Comparison of ENCODE assay signal across 14 cellular contexts in the genomic region with DNA sequence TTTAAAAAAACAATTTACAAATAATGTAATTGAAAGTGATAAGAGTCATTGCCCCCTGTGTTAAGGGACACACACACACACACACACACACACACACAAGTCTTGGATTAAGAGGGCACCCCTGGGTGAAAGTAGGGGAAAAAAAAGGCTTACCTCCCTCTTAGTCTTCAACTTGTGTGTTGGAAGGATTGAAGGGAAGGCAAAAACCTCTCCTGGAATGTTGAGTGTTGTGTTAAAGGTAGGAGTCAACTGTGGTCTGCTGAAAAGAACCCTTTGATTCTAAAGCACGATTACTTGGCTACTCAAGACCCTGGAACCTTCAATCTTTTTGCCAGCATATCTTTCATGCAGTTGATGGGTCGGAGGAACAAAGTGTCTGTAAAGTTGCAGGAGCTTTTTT. TPM values are rescaled to one million over a fixed set of nuclear protein-coding genes. Genes with fewer than 3 reads are reported as not detected.
DNase-seq lines count a peak whose midpoint lies in the region; ATAC-seq and TF ChIP-seq lines count a peak whose summit lies in the region.
"Had no signal": no experiment of that assay in that cellular context is flagged by ENCODE, and none has a peak within 500 bp of the region (broad histone marks: within the 10 kb centered on the region; RNA-seq: fewer than 3 reads in every experiment).

No MANE protein-coding gene starts in this region.

- H3K79me2 ChIP-seq in trophoblast cell (ENCODE audit: control insufficient read depth, insufficient read depth, low read length, poor library complexity) = peaks cover 4% of the 10 kb centered on the region
- peaks cover 27% of the 10 kb centered on the region for H3K79me2 ChIP-seq in SK-N-SH (ENCODE audit: insufficient read depth)

- no peak for TF ChIP-seq EP300 in SK-N-SH (IDR thresholded peaks at IDR 0.05; ENCODE audit: borderline replicate concordance in 1 of 2, low read depth in 1 of 2, low read length in 1 of 2)

- H3F3A ChIP-seq in SK-N-SH (replicated peaks; ENCODE audit: insufficient read depth) = peaks cover 5% of the 10 kb centered on the region

- H2AFZ ChIP-seq in trophoblast cell (ENCODE audit: insufficient read depth, low read length, poor library complexity) (no peak overlapping the region), SK-N-SH (ENCODE audit: low read depth) (no peak overlapping the region)

- H3K9me3 ChIP-seq in left ventricle myocardium inferior (replicated peaks) (no peaks in the 10 kb centered on the region), trophoblast cell (ENCODE audit: insufficient read depth, low read depth, low read length) (no peaks in the 10 kb centered on the region), SK-N-SH (no peaks in the 10 kb centered on the region)
- H3K9me3 ChIP-seq: adrenal gland had no signal

- H3K18ac ChIP-seq in trophoblast cell (ENCODE audit: low read length) = no peak overlapping the region

- H3K9ac ChIP-seq in trophoblast cell (ENCODE audit: low read length) (no peak overlapping the region), SK-N-SH (no peak overlapping the region)

- TF ChIP-seq RAD21 in SK-N-SH (IDR thresholded peaks at IDR 0.05; ENCODE audit: low read length) = no peak

- H4K20me1 ChIP-seq in SK-N-SH (ENCODE audit: insufficient read depth) = no peaks in the 10 kb centered on the region; the same call in 1 of the 2 replicates

- CTCF ChIA-PET in SK-N-SH (lab: Yijun Ruan, JAX) = no interaction called here

- no peak overlapping the region for H2BK120ac ChIP-seq in trophoblast cell (ENCODE audit: insufficient read depth, low read length, poor library complexity)

- no peak overlapping the region for H4K91ac ChIP-seq in trophoblast cell (ENCODE audit: low read depth, low read length)

- WGBS in trophoblast cell (ENCODE audit: extremely low coverage, insufficient coverage, insufficient read length) = no CpG with 5 or more reads among the region's 2 CpGs
- 87% methylated on average over 2 of the region's 2 CpGs for WGBS in SK-N-SH (ENCODE audit: low lambda C conversion rate)

- H4K8ac ChIP-seq in trophoblast cell (ENCODE audit: low read depth, low read length) = no peak overlapping the region

- H3K4me2 ChIP-seq in trophoblast cell (ENCODE audit: low read length) (peak overlapping the region; percentile 32), SK-N-SH (no peak overlapping the region)

- no peak overlapping the region for H2BK12ac ChIP-seq in trophoblast cell (ENCODE audit: low read length)

- H3K14ac ChIP-seq in trophoblast cell (ENCODE audit: low read length) = no peak overlapping the region

- ATAC-seq in Right ventricle myocardium inferior = no peak

- no peak overlapping the region for H3K23ac ChIP-seq in trophoblast cell (ENCODE audit: low read length)

- H2BK5ac ChIP-seq in trophoblast cell (ENCODE audit: low read depth, low read length, poor library complexity) = no peak overlapping the region

- TF ChIP-seq CTCF in left ventricle myocardium inferior (IDR thresholded peaks at IDR 0.05; ENCODE audit: borderline replicate concordance) (no peak), foreskin fibroblast (IDR thresholded peaks at IDR 0.05; ENCODE audit: low read depth, low read length) (no peak), SK-N-SH (IDR thresholded peaks at IDR 0.05) (no peak)

- H4K12ac ChIP-seq in trophoblast cell (ENCODE audit: low read depth, low read length) = no peak overlapping the region

- H3K36me3 ChIP-seq in left ventricle myocardium inferior (peaks cover 5% of the 10 kb centered on the region), trophoblast cell (ENCODE audit: control insufficient read depth in 1 of 2, insufficient read depth in 2 of 2, low read length in 2 of 2) (peaks cover 3 to 7% of the 10 kb centered on the region in 2 experiments), SK-N-SH (replicated peaks in 1 of 2; ENCODE audit: control insufficient read depth in 1 of 2, insufficient read depth in 2 of 2, low read length in 1 of 2) (peaks cover 3 to 20% of the 10 kb centered on the region in 2 experiments)
- H3K36me3 ChIP-seq: adrenal gland had no signal

- DNase-seq in left ventricle myocardium inferior (no peak), Right ventricle myocardium inferior (ENCODE audit: missing footprints) (no peak), foreskin fibroblast (no peak), trophoblast cell (no peak), NCI-H1105 treated with DMSO at 0.1 percent for 48 hours (lab: John Stamatoyannopoulos, UW) (no peak), SK-N-SH (no peak), OCI-M1 (lab: John Stamatoyannopoulos, UW) (no peak), cerebellar nuclear complex (lab: John Stamatoyannopoulos, UW) (no peak)
- DNase-seq: adrenal gland; DND-41; occipital lobe; stimulated activated CD4-positive, alpha-beta T cell treated with anti-CD3 and anti-CD28 coated beads, Interleukin-2, amount 100 ng/mL, for 24 hours; stimulated activated naive CD4-positive, alpha-beta T cell treated with Interleukin-2 at 50 U/mL for 16 hours had no signal

- no peaks in the 10 kb centered on the region; the same call in 1 of the 2 replicates for H3K9me2 ChIP-seq in SK-N-SH

- POLR2A ChIA-PET in SK-N-SH (lab: Yijun Ruan, JAX) = no interaction called here

- no peaks in the 10 kb centered on the region for H3K79me1 ChIP-seq in trophoblast cell (ENCODE audit: low read length)

- H3K4me3 ChIP-seq in left ventricle myocardium inferior (peak overlapping the region; percentile 82), foreskin fibroblast (ENCODE audit: low read depth in 1 of 2, low read length in 2 of 2) (peak overlapping the region; percentile 30 to 94), trophoblast cell (ENCODE audit: low read depth, low read length) (no peak overlapping the region), SK-N-SH (ENCODE audit: low read depth in 2 of 2, low read length in 1 of 2) (no peak overlapping the region)

- H3K4ac ChIP-seq in trophoblast cell (ENCODE audit: low read depth, low read length) = no peak overlapping the region

- no peaks in the 10 kb centered on the region for H3K27me3 ChIP-seq in left ventricle myocardium inferior (ENCODE audit: low read depth)
- no peaks in the 10 kb centered on the region for H3K27me3 ChIP-seq in trophoblast cell (ENCODE audit: insufficient read depth, low read length)
- no peaks in the 10 kb centered on the region for H3K27me3 ChIP-seq in SK-N-SH (ENCODE audit: insufficient read depth)
- H3K27me3 ChIP-seq: adrenal gland had no signal

- H3K4me1 ChIP-seq in left ventricle myocardium inferior = peaks cover 67% of the 10 kb centered on the region
- no peaks in the 10 kb centered on the region for H3K4me1 ChIP-seq in trophoblast cell (ENCODE audit: control insufficient read depth in 1 of 2, insufficient read depth in 2 of 2, low read length in 2 of 2)
- peaks cover 4 to 14% of the 10 kb centered on the region in 2 experiments; a peak in 1 of 4 replicates for H3K4me1 ChIP-seq in SK-N-SH (ENCODE audit: control insufficient read depth in 1 of 2, insufficient read depth in 2 of 2, low read depth in 1 of 2, low read length in 1 of 2)

- H2AK5ac ChIP-seq in trophoblast cell (ENCODE audit: low read length) = no peak overlapping the region

- intact Hi-C loops in left ventricle myocardium inferior (cut with micrococcal nuclease) = loop anchor here (10.0 kb wide), 1 partner anchor 219 kb away; no protein-coding TSS in a partner anchor
- intact Hi-C loops in Right ventricle myocardium inferior (cut with DNase I) = no loop called here

- H3K27ac ChIP-seq in left ventricle myocardium inferior (replicated peaks) (peak overlapping the region; percentile 85), trophoblast cell (ENCODE audit: low read depth, low read length) (peak overlapping the region; percentile 40), SK-N-SH (ENCODE audit: low read depth in 2 of 2, low read length in 1 of 2) (no peak overlapping the region)

TF ChIP-seq in SK-N-SH, 30 proteins besides CTCF, POLR2A, EP300 and RAD21:
- TF ChIP-seq NFIC (IDR thresholded peaks at IDR 0.05; ENCODE audit: borderline replicate concordance) (no peak), SMC3 (IDR thresholded peaks at IDR 0.05; ENCODE audit: low read depth, low read length) (no peak)
- TF ChIP-seq, protein P1, sequence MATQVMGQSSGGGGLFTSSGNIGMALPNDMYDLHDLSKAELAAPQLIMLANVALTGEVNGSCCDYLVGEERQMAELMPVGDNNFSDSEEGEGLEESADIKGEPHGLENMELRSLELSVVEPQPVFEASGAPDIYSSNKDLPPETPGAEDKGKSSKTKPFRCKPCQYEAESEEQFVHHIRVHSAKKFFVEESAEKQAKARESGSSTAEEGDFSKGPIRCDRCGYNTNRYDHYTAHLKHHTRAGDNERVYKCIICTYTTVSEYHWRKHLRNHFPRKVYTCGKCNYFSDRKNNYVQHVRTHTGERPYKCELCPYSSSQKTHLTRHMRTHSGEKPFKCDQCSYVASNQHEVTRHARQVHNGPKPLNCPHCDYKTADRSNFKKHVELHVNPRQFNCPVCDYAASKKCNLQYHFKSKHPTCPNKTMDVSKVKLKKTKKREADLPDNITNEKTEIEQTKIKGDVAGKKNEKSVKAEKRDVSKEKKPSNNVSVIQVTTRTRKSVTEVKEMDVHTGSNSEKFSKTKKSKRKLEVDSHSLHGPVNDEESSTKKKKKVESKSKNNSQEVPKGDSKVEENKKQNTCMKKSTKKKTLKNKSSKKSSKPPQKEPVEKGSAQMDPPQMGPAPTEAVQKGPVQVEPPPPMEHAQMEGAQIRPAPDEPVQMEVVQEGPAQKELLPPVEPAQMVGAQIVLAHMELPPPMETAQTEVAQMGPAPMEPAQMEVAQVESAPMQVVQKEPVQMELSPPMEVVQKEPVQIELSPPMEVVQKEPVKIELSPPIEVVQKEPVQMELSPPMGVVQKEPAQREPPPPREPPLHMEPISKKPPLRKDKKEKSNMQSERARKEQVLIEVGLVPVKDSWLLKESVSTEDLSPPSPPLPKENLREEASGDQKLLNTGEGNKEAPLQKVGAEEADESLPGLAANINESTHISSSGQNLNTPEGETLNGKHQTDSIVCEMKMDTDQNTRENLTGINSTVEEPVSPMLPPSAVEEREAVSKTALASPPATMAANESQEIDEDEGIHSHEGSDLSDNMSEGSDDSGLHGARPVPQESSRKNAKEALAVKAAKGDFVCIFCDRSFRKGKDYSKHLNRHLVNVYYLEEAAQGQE (IDR thresholded peaks at IDR 0.05; ENCODE audit: low read depth, low read length) = no peak

RNA-seq across cellular contexts. Expression of a gene that starts 6.4 kb away (rescaled TPM):
- total RNA-seq in left ventricle myocardium inferior = 73.2 TPM
- total RNA-seq in Right ventricle myocardium inferior = 78.8 TPM
- 67.5 and 74.6 TPM in 2 replicates for polyA plus RNA-seq in trophoblast cell (2013)
- 25.3 and 27.0 TPM in 2 replicates for polyA plus RNA-seq in SK-N-SH (2012; rRNA removed)
- 18.4 and 24.2 TPM in 2 replicates for polyA plus RNA-seq in SK-N-SH (2012; cell fraction: cytosol; rRNA removed)
- 14.8 and 23.2 TPM in 2 replicates for polyA plus RNA-seq in SK-N-SH (2012; cell fraction: nucleus; rRNA removed)
- total RNA-seq: OCI-LY7 had no signal

Comparison
In these comparisons a context has a peak if more than half of its experiments do, and no peak if none do; other contexts are left out.
1. H3K27ac ChIP-seq: peak in left ventricle myocardium inferior (single experiment) and trophoblast cell (single experiment); none in SK-N-SH (0 of 2).
2. H3K4me3 ChIP-seq: peak in left ventricle myocardium inferior (single experiment) and foreskin fibroblast (2 of 2); none in trophoblast cell (single experiment) and SK-N-SH (0 of 2).